Comparison of ENCODE assay signal across 24 cellular contexts in genomic region chr3:80395023-80395422, GRCh38.
"Had no signal": no experiment of that assay in that cellular context is flagged by ENCODE, and none has a peak within 500 bp of the region (broad histone marks: within the 10 kb centered on the region; RNA-seq: fewer than 3 reads in every experiment).

No MANE protein-coding gene starts in this region.

- H3K27me3 ChIP-seq: colonic mucosa, dorsolateral prefrontal cortex, esophagus muscularis mucosa, esophagus squamous epithelium, foreskin keratinocyte, gastrocnemius medialis, gastroesophageal sphincter, heart left ventricle, heart right ventricle had no signal

- H3K4me3 ChIP-seq: colonic mucosa, coronary artery, dorsolateral prefrontal cortex, esophagus muscularis mucosa, esophagus squamous epithelium, gastrocnemius medialis, gastroesophageal sphincter, heart left ventricle, heart right ventricle had no signal

- H3K27ac ChIP-seq: colonic mucosa, coronary artery, dorsolateral prefrontal cortex, epithelial cell of prostate, esophagus muscularis mucosa, esophagus squamous epithelium, foreskin keratinocyte, gastrocnemius medialis, gastroesophageal sphincter, heart left ventricle, heart right ventricle had no signal

- H3K4me1 ChIP-seq: colonic mucosa, esophagus muscularis mucosa, esophagus squamous epithelium, foreskin keratinocyte, gastrocnemius medialis, gastroesophageal sphincter, heart left ventricle, heart right ventricle had no signal

- ATAC-seq: effector memory CD8-positive, alpha-beta T cell; esophagus mucosa; foreskin keratinocyte; gastrocnemius medialis; gastroesophageal sphincter; heart left ventricle; heart right ventricle had no signal

- DNase-seq: colonic mucosa; cortex of kidney; dermis blood vessel endothelial cell; dorsolateral prefrontal cortex; effector CD4-positive, alpha-beta T cell; effector CD8-positive, alpha-beta T cell; effector memory CD4-positive, alpha-beta T cell; effector memory CD8-positive, alpha-beta T cell; endodermal cell; erythroblast; esophagus squamous epithelium; foreskin fibroblast; foreskin keratinocyte; foreskin melanocyte; gastrocnemius medialis; glutamatergic neuron; head of caudate nucleus; heart left ventricle; heart right ventricle had no signal

- H3K9me3 ChIP-seq: colonic mucosa, esophagus muscularis mucosa, esophagus squamous epithelium, gastrocnemius medialis, gastroesophageal sphincter, heart left ventricle had no signal

- H3K36me3 ChIP-seq: colonic mucosa, esophagus muscularis mucosa, esophagus squamous epithelium, gastrocnemius medialis, gastroesophageal sphincter, heart left ventricle, heart right ventricle had no signal
